In the genomic region with DNA sequence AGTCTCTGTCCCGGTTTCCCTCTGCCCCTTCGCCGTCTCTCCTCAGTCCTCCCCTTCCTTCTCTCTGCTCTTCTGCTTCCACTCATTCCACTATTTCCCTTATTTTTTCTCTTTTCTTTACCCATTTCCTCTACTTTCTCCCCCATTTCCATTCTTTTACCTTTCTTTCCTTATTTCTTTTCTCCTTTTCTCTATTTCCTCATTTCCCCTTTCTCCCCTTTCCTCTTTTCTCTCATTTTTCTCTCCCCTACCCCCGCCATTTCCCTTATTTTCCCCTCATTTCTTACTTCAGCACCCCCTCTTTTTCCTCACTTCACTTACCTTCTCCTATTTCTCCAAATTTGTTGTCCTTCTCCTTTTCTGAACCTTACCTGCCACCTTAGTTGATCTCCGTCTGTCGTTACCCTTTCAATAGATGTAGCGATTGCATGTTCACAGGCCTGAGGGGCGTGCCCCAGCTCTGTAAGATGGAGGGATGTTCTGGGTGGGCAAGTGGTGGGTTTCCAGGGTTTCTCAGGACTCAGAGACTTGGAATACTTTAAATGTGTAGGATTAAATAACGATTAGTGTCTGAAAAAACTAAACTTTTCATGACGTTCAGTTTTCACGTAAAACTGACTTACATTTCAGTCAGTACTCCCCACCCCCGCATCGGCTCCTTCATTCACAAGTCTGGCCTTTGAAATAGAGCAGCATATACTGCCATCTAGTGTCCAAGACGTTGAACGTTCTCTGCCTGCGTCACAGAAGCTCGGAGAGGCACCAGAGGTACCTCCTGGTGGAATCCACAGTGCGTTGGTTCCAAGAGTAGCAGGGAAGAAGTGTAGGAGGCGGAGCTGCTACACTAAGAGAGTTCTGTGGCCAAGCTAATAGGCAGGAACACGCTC, we compare ENCODE assay signal across 8 cellular contexts. TPM values are rescaled to one million over a fixed set of nuclear protein-coding genes. Genes with fewer than 3 reads are reported as not detected.
A peak's percentile ranks its signal among the peaks of the same experiment; 100 is the strongest.
DNase-seq lines count a peak whose midpoint lies in the region; TF ChIP-seq lines count a peak whose summit lies in the region.

No MANE protein-coding gene starts in this region.

- peak overlapping the region; percentile 68 for H3K27ac Mint-ChIP-seq in activated naive CD4-positive, alpha-beta T cell treated with anti-CD3 and anti-CD28 coated beads for 36 hours

- H3K9me3 Mint-ChIP-seq in activated naive CD4-positive, alpha-beta T cell treated with anti-CD3 and anti-CD28 coated beads for 36 hours, result no peaks in the 10 kb centered on the region

- peak overlapping the region; percentile 40; the same call in 1 of the 2 replicates for H3K9ac ChIP-seq in MM.1S (ENCODE audit: low read length)

- H3K27me3 Mint-ChIP-seq in activated naive CD4-positive, alpha-beta T cell treated with anti-CD3 and anti-CD28 coated beads for 36 hours (ENCODE audit: low read depth), result no peaks in the 10 kb centered on the region

- H3K27ac ChIP-seq in MM.1S (ENCODE audit: low read length) (no peak overlapping the region), SJCRH30 (no peak overlapping the region), substantia nigra (ENCODE audit: low read depth, low read length, poor library complexity, severe bottlenecking) (peak overlapping the region; percentile 80)

- no peaks in the 10 kb centered on the region for H4K20me1 ChIP-seq in MM.1S (ENCODE audit: insufficient read depth, low read length)

- H3K4me1 ChIP-seq in HAP-1 (peaks cover 16% of the 10 kb centered on the region), MM.1S (ENCODE audit: low read length) (0 out of 2 replicates have a peak, but pooled peaks cover 3% of the 10 kb centered on the region), SJCRH30 (no peaks in the 10 kb centered on the region)

- no peaks in the 10 kb centered on the region for H3K27me3 ChIP-seq in HAP-1 (ENCODE audit: low read depth)
- H3K27me3 ChIP-seq in MM.1S (replicated peaks; ENCODE audit: insufficient read depth, low read length), result no peaks in the 10 kb centered on the region
- no peaks in the 10 kb centered on the region for H3K27me3 ChIP-seq in SJCRH30

- no peaks in the 10 kb centered on the region for H3K9me3 ChIP-seq in HAP-1
- H3K9me3 ChIP-seq in MM.1S (replicated peaks; ENCODE audit: insufficient read depth, low read length), result no peaks in the 10 kb centered on the region
- H3K9me3 ChIP-seq in SJCRH30 (replicated peaks), result no peaks in the 10 kb centered on the region

- H3K4me2 ChIP-seq in MM.1S (ENCODE audit: low read depth, low read length), result peak overlapping the region; percentile 80

- intact Hi-C loops in activated naive CD4-positive, alpha-beta T cell treated with anti-CD3 and anti-CD28 coated beads for 36 hours (cut with micrococcal nuclease), result loop anchor here (1.0 to 10.0 kb wide), 15 partner anchors 35 to 880 kb away; partner anchors contain the start of gene PRPS1

- CTCF ChIA-PET in activated naive CD4-positive, alpha-beta T cell treated with anti-CD3 and anti-CD28 coated beads for 36 hours (lab: Charles Lee), result interaction anchor here (0.6 to 5.8 kb wide), 18 partner anchors 11 to 296 kb away, joined by 3 to 124 read pairs (median 5); no protein-coding TSS in a partner anchor

- no peaks in the 10 kb centered on the region; the same call in 1 of the 2 replicates for H3F3A ChIP-seq in MM.1S (ENCODE audit: insufficient read depth, low read length)

- no peaks in the 10 kb centered on the region for H3K36me3 Mint-ChIP-seq in activated naive CD4-positive, alpha-beta T cell treated with anti-CD3 and anti-CD28 coated beads for 36 hours (ENCODE audit: low read depth)

- H3K9me2 ChIP-seq in MM.1S (replicated peaks; ENCODE audit: insufficient read depth, low read length), result no peaks in the 10 kb centered on the region

- in situ Hi-C loops in HAP-1 (cut with MboI; ENCODE audit: low sequenced_read_pairs), result loop anchor here (5.0 to 25.0 kb wide), 3 partner anchors 115 to 790 kb away; no protein-coding TSS in a partner anchor

- peak overlapping the region; percentile 85 for H3K4me3 Mint-ChIP-seq in activated naive CD4-positive, alpha-beta T cell treated with anti-CD3 and anti-CD28 coated beads for 36 hours

- peak overlapping the region; percentile 55 for H2AFZ ChIP-seq in MM.1S (ENCODE audit: low read length)

- DNase-seq in ELR (ENCODE audit: low read depth), result peak; percentile 86
- DNase-seq in HAP-1 (ENCODE audit: low spot score in 2 of 2), result peak; percentile 88 to 90
- peak; percentile 87 for DNase-seq in MM.1S
- DNase-seq in SJCRH30, result peak; percentile 63 to 82
- DNase-seq in activated naive CD4-positive, alpha-beta T cell treated with anti-CD3 and anti-CD28 coated beads for 36 hours, result peak; percentile 85
- peak; percentile 86 for DNase-seq in globus pallidus (ENCODE audit: low spot score)
- DNase-seq in non-pigmented ciliary epithelial cell (ENCODE audit: low read depth), result peak; percentile 60
- peak in 47 of 49 donors; percentile 2 to 81 (median 46) for DNase-seq in substantia nigra (lab: John Stamatoyannopoulos, UW)

- peak overlapping the region; percentile 36 for H3K4me3 ChIP-seq in HAP-1
- peak overlapping the region; percentile 60 for H3K4me3 ChIP-seq in MM.1S (ENCODE audit: low read length)
- H3K4me3 ChIP-seq in SJCRH30, result peak overlapping the region; percentile 53

- H3K4me1 Mint-ChIP-seq in activated naive CD4-positive, alpha-beta T cell treated with anti-CD3 and anti-CD28 coated beads for 36 hours (ENCODE audit: low read depth), result peaks cover 4% of the 10 kb centered on the region

- TF ChIP-seq CTCF in MM.1S (IDR thresholded peaks at IDR 0.05; ENCODE audit: low read length), result peak; percentile 74

- no peaks in the 10 kb centered on the region for H3K79me2 ChIP-seq in MM.1S (ENCODE audit: low read length)

- H3K36me3 ChIP-seq in HAP-1 (replicated peaks) (no peaks in the 10 kb centered on the region), MM.1S (replicated peaks; ENCODE audit: insufficient read depth, low read length) (no peaks in the 10 kb centered on the region), SJCRH30 (no peaks in the 10 kb centered on the region)

RNA-seq across cellular contexts. Expression of gene NCBP2L, which starts 0.6 kb away (rescaled TPM):
- not detected in 2 replicates for total RNA-seq in SJCRH30 (2014; rRNA removed; shearing (Covaris generic))
- not detected for total RNA-seq in activated naive CD4-positive, alpha-beta T cell treated with anti-CD3 and anti-CD28 coated beads for 36 hours

RNA-seq across cellular contexts. Expression of gene TSC22D3, which starts 1.3 kb away (rescaled TPM):
- 27.0 and 29.0 TPM in 2 replicates for total RNA-seq in SJCRH30 (2014; rRNA removed; shearing (Covaris generic))
- 10 to 100 TPM; 28.0 to 29.2 TPM for total RNA-seq in activated naive CD4-positive, alpha-beta T cell treated with anti-CD3 and anti-CD28 coated beads for 36 hours

RNA-seq across cellular contexts. Expression of gene MID2, which starts 48.8 kb away (rescaled TPM):
- 2.0 and 3.9 TPM in 2 replicates for total RNA-seq in SJCRH30 (2014; rRNA removed; shearing (Covaris generic))
- total RNA-seq in activated naive CD4-positive, alpha-beta T cell treated with anti-CD3 and anti-CD28 coated beads for 36 hours, result 10 to 100 TPM in 1 of 2 experiments, 1 to 10 TPM in 1; 8.6 to 10.5 TPM
